Comparison of ENCODE assay signal across 1 cellular context in the genomic region with DNA sequence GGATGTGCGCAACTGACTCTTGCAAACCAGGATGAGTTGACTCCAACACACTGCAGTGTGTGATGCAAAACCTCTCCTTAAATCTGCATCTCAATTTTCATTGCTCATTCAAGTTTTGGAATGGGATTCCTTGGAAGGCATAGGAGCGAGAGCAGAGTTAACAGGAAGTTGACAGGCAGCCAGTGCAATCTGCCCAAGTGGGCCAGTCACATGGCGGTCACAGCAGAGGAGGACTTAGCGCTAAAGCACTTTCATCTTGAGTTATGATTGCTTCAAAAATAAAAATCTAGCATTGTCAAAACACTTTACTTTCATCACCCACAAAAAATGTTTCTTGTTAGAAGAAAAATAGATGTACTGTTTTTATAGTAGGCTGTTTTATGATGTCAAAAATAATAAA.
TF ChIP-seq lines count a peak whose summit lies in the region.

No MANE protein-coding gene starts in this region.

TF ChIP-seq in H1, 55 proteins besides CTCF, POLR2A, EP300 and RAD21 (continued from another document):
- TF ChIP-seq, protein P1, sequence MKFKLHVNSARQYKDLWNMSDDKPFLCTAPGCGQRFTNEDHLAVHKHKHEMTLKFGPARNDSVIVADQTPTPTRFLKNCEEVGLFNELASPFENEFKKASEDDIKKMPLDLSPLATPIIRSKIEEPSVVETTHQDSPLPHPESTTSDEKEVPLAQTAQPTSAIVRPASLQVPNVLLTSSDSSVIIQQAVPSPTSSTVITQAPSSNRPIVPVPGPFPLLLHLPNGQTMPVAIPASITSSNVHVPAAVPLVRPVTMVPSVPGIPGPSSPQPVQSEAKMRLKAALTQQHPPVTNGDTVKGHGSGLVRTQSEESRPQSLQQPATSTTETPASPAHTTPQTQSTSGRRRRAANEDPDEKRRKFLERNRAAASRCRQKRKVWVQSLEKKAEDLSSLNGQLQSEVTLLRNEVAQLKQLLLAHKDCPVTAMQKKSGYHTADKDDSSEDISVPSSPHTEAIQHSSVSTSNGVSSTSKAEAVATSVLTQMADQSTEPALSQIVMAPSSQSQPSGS (IDR thresholded peaks at IDR 0.05; ENCODE audit: low read length), result no peak
- no peak for TF ChIP-seq PHF8 (conservative IDR thresholded peaks at IDR 0.05; ENCODE audit: low read depth, low read length)
- no peak for TF ChIP-seq TCF12 (IDR thresholded peaks at IDR 0.05; ENCODE audit: low read depth, low read length)
- TF ChIP-seq EZH2 (IDR thresholded peaks at IDR 0.05; ENCODE audit: low read depth, low read length, severe bottlenecking), result no peak
- no peak for TF ChIP-seq RNF2 (IDR thresholded peaks at IDR 0.05; ENCODE audit: borderline replicate concordance, low read depth, low read length, missing control alignments, poor library complexity, severe bottlenecking)
- TF ChIP-seq KDM1A (IDR thresholded peaks at IDR 0.05; ENCODE audit: borderline replicate concordance, low read length), result no peak
- no peak for TF ChIP-seq SP1 (IDR thresholded peaks at IDR 0.05; ENCODE audit: low read depth, low read length)
- TF ChIP-seq RBBP5 (IDR thresholded peaks at IDR 0.05; ENCODE audit: borderline replicate concordance, low read depth, low read length), result no peak
